8 cellular contexts compared by ENCODE assay signal in the genomic region with DNA sequence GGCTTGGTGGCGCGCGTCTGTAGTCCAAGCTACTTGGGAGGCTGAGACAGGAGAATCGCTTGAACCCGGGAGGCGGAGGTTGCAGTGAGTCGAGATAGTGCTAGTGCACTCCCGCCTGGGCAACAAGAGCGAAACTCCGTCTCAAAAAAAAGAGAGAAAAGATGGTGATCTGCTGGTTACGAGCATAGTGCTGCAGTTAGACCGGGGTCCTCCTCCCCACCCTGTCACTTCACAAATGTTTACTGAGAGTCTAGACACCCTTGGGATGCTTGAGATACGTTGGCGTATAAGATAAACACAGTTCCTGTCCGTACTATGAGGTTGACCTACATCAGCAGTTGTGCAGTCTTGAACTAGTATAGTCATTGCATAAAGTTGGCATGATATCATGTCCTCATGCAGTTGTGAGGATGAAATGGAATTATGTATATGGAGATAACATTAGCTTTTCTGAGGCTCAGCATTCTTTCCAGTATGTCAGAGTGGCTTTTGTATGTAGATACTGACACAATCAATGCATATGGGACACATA. TPM values are rescaled to one million over a fixed set of nuclear protein-coding genes. Genes with fewer than 3 reads are reported as not detected.
DNase-seq lines count a peak whose midpoint lies in the region; ATAC-seq and TF ChIP-seq lines count a peak whose summit lies in the region.

No MANE protein-coding gene starts in this region.

- TF ChIP-seq CTCF in GM23338 (conservative IDR thresholded peaks at IDR 0.05; ENCODE audit: low read depth in 2 of 2): no peak
- no peak for TF ChIP-seq CTCF in fibroblast of the aortic adventitia (IDR thresholded peaks at IDR 0.05; ENCODE audit: insufficient read depth, low read length)
- TF ChIP-seq CTCF in sigmoid colon (IDR thresholded peaks at IDR 0.05): no peak

- peaks cover 16% of the 10 kb centered on the region for H3K36me3 Mint-ChIP-seq in GM23338 (ENCODE audit: low read depth)
- H3K36me3 Mint-ChIP-seq in T-helper 2 cell treated with Interferon-gamma antibody and Interleukin-4, amounts not matched to agents 5 μg/mL and 100 μg/mL, for 36 hours (ENCODE audit: low read depth): peaks cover 19% of the 10 kb centered on the region

- H3K4me2 ChIP-seq in GM23338: peak overlapping the region; percentile 99

- H4K20me1 ChIP-seq in GM23338 (replicated peaks; ENCODE audit: insufficient read depth): peaks cover 11% of the 10 kb centered on the region

- peak overlapping the region; percentile 99; the same call in 1 of the 2 replicates for H2AFZ ChIP-seq in GM23338

- H3K27ac ChIP-seq in GM23338 (ENCODE audit: low read depth) (peak overlapping the region; percentile 97), sigmoid colon (peak overlapping the region; percentile 82 to 91 (median 88))

- H3K9me3 ChIP-seq in sigmoid colon: no peaks in the 10 kb centered on the region

- intact Hi-C loops in sigmoid colon (cut with DNase I): loop anchor here (5.0 kb wide), 1 partner anchor 89 kb away; a partner anchor contains a TSS

- H3K4me1 ChIP-seq in GM23338 (ENCODE audit: insufficient read depth) (peaks cover 15% of the 10 kb centered on the region), sigmoid colon (peaks cover 0 to 35% (median 25%) of the 10 kb centered on the region in 4 donors)

- peaks cover 7% of the 10 kb centered on the region; the same call in 1 of the 2 replicates for H3F3A ChIP-seq in GM23338 (replicated peaks; ENCODE audit: low read depth)

- no peak for DNase-seq in GM23338 (ENCODE audit: low spot score)
- DNase-seq in T-helper 2 cell treated with Interferon-gamma antibody and Interleukin-4, amounts not matched to agents 5 μg/mL and 100 μg/mL, for 36 hours (ENCODE audit: low spot score): no peak
- DNase-seq in fibroblast of the aortic adventitia (ENCODE audit: low read depth): peak; percentile 14
- no peak for DNase-seq in sigmoid colon
- no peak for DNase-seq in HT-29 (ENCODE audit: low spot score)
- DNase-seq in activated CD4-positive, alpha-beta T cell treated with anti-CD3 and anti-CD28 coated beads for 4 hours: no peak

- H3K27me3 ChIP-seq in GM23338 (ENCODE audit: insufficient read depth): no peaks in the 10 kb centered on the region
- no peaks in the 10 kb centered on the region for H3K27me3 ChIP-seq in sigmoid colon

- no peaks in the 10 kb centered on the region for H3K9me2 ChIP-seq in GM23338 (ENCODE audit: insufficient read depth)

- H3K27me3 Mint-ChIP-seq in GM23338 (ENCODE audit: insufficient read depth, low read depth, poor library complexity): peaks cover 5% of the 10 kb centered on the region
- H3K27me3 Mint-ChIP-seq in T-helper 2 cell treated with Interferon-gamma antibody and Interleukin-4, amounts not matched to agents 5 μg/mL and 100 μg/mL, for 36 hours (ENCODE audit: low read depth): peaks cover 2% of the 10 kb centered on the region

- ATAC-seq in GM23338: no peak
- no peak for ATAC-seq in esophagus mucosa
- no peak for ATAC-seq in GM19455 (IDR thresholded peaks at IDR 0.05; ENCODE audit: unreplicated experiment)

- H3K4me1 Mint-ChIP-seq in GM23338: peaks cover 10% of the 10 kb centered on the region
- peaks cover 26% of the 10 kb centered on the region for H3K4me1 Mint-ChIP-seq in T-helper 2 cell treated with Interferon-gamma antibody and Interleukin-4, amounts not matched to agents 5 μg/mL and 100 μg/mL, for 36 hours (ENCODE audit: low read depth)

- WGBS in sigmoid colon, 2 donors: 7 to 20% methylated on average over 15 of the region's 15 CpGs

- peaks cover 39% of the 10 kb centered on the region for H3K79me2 ChIP-seq in GM23338 (replicated peaks; ENCODE audit: insufficient read depth)

- no peak for TF ChIP-seq POLR2A in sigmoid colon (IDR thresholded peaks at IDR 0.05)

- no peak for TF ChIP-seq EP300 in sigmoid colon (IDR thresholded peaks at IDR 0.05)

- H3K4me3 ChIP-seq in GM23338: peak overlapping the region; percentile 97
- H3K4me3 ChIP-seq in fibroblast of the aortic adventitia (ENCODE audit: low read depth, low read length): peak overlapping the region; percentile 98
- H3K4me3 ChIP-seq in sigmoid colon: peak overlapping the region; percentile 80 to 94 (median 93)

- peak overlapping the region; percentile 96 for H3K27ac Mint-ChIP-seq in GM23338
- H3K27ac Mint-ChIP-seq in T-helper 2 cell treated with Interferon-gamma antibody and Interleukin-4, amounts not matched to agents 5 μg/mL and 100 μg/mL, for 36 hours: peak overlapping the region; percentile 98

- H3K36me3 ChIP-seq in GM23338 (ENCODE audit: insufficient read depth) (peaks cover 10% of the 10 kb centered on the region), sigmoid colon (peaks cover 0 to 15% (median 8%) of the 10 kb centered on the region in 4 donors)

- peak overlapping the region; percentile 98 for H3K4me3 Mint-ChIP-seq in GM23338
- peak overlapping the region; percentile 98 for H3K4me3 Mint-ChIP-seq in T-helper 2 cell treated with Interferon-gamma antibody and Interleukin-4, amounts not matched to agents 5 μg/mL and 100 μg/mL, for 36 hours

- H3K9me3 Mint-ChIP-seq in GM23338: no peaks in the 10 kb centered on the region; the same call in 1 of the 3 replicates
- H3K9me3 Mint-ChIP-seq in T-helper 2 cell treated with Interferon-gamma antibody and Interleukin-4, amounts not matched to agents 5 μg/mL and 100 μg/mL, for 36 hours: no peaks in the 10 kb centered on the region

TF ChIP-seq in GM23338, 12 proteins besides CTCF, POLR2A, EP300 and RAD21 (continues in another document):
- TF ChIP-seq EZH2phosphoT487 (IDR thresholded peaks at IDR 0.05; ENCODE audit: unreplicated experiment) (no peak), EZH2 (IDR thresholded peaks at IDR 0.05; ENCODE audit: low read depth, unreplicated experiment) (no peak), STAT1 (IDR thresholded peaks at IDR 0.05; ENCODE audit: unreplicated experiment) (no peak)
- TF ChIP-seq, protein P1, sequence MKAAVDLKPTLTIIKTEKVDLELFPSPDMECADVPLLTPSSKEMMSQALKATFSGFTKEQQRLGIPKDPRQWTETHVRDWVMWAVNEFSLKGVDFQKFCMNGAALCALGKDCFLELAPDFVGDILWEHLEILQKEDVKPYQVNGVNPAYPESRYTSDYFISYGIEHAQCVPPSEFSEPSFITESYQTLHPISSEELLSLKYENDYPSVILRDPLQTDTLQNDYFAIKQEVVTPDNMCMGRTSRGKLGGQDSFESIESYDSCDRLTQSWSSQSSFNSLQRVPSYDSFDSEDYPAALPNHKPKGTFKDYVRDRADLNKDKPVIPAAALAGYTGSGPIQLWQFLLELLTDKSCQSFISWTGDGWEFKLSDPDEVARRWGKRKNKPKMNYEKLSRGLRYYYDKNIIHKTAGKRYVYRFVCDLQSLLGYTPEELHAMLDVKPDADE (IDR thresholded peaks at IDR 0.05): no peak

RNA-seq across cellular contexts. Expression of a gene that starts 0.8 kb away (rescaled TPM):
- total RNA-seq in GM23338 (2014; rRNA removed; shearing (Covaris generic)): 23.1 and 24.4 TPM in 2 replicates
- polyA plus RNA-seq in GM23338 (2016; fragmentation: Nextera tagmentation; extraction: Ambion mirVana) (15.4 and 16.3 TPM in 2 replicates), sigmoid colon (10 to 100 TPM in 1 of 3 donors, 1 to 10 TPM in 2; 5.8 to 22.3 (median 6.0) TPM)
- total RNA-seq in fibroblast of the aortic adventitia (ENCODE audit: low replicate concordance) (15.1 and 19.7 TPM in 2 replicates), sigmoid colon (10 to 100 TPM in 3 of 4 donors, 1 to 10 TPM in 1; 9.4 to 31.0 (median 18.2) TPM), esophagus mucosa (14.7 TPM)
- total RNA-seq in HT-29 (2014; rRNA removed; shearing (Covaris generic)): 11.1 and 12.4 TPM in 2 replicates

RNA-seq across cellular contexts. Expression of a gene that starts 0.9 kb away (rescaled TPM):
- 17.2 and 19.4 TPM in 2 replicates for total RNA-seq in GM23338 (2014; rRNA removed; shearing (Covaris generic))
- 13.6 and 14.9 TPM in 2 replicates for polyA plus RNA-seq in GM23338 (2016; fragmentation: Nextera tagmentation; extraction: Ambion mirVana)
- total RNA-seq in fibroblast of the aortic adventitia (ENCODE audit: low replicate concordance): 18.3 and 28.5 TPM in 2 replicates
- 10 to 100 TPM; 19.5 to 29.5 (median 20.7) TPM for total RNA-seq in sigmoid colon
- 1 to 10 TPM; 8.4 to 9.9 (median 9.0) TPM for polyA plus RNA-seq in sigmoid colon
- 7.2 and 9.0 TPM in 2 replicates for total RNA-seq in HT-29 (2014; rRNA removed; shearing (Covaris generic))
- 11.0 TPM for total RNA-seq in esophagus mucosa
